Comparison of ENCODE assay signal across 11 cellular contexts in genomic region chr10:59970396-59971368, GRCh38.
DNase-seq lines count a peak whose midpoint lies in the region; ATAC-seq and TF ChIP-seq lines count a peak whose summit lies in the region.
"Had no signal": no experiment of that assay in that cellular context is flagged by ENCODE, and none has a peak within 500 bp of the region (broad histone marks: within the 10 kb centered on the region; RNA-seq: fewer than 3 reads in every experiment).

No MANE protein-coding gene starts in this region.

- CTCF ChIA-PET in WTC11 (lab: Charles Lee) = interaction anchor here (0.6 to 1.5 kb wide), 6 partner anchors 11 to 140 kb away, joined by 3 to 7 read pairs (median 4); partner anchors contain the start of gene CCDC6

- no peak overlapping the region for H3K4me3 Mint-ChIP-seq in WTC11
- H3K4me3 Mint-ChIP-seq: activated naive CD8-positive, alpha-beta T cell treated with anti-CD3 and anti-CD28 coated beads, Interleukin-2, amount 10 ng/mL, durations not matched to agents 7 days and 5 days; CD4-positive, alpha-beta memory T cell had no signal

- peaks cover 2% of the 10 kb centered on the region for H3K36me3 Mint-ChIP-seq in WTC11
- peaks cover 0 to 1% of the 10 kb centered on the region in 2 donors for H3K36me3 Mint-ChIP-seq in activated naive CD4-positive, alpha-beta T cell treated with anti-CD3 and anti-CD28 coated beads, Interleukin-2, amount 50 U/mL, for 72 hours
- H3K36me3 Mint-ChIP-seq: activated naive CD8-positive, alpha-beta T cell treated with anti-CD3 and anti-CD28 coated beads, Interleukin-2, amount 10 ng/mL, durations not matched to agents 7 days and 5 days; CD4-positive, alpha-beta memory T cell had no signal

- DNase-seq in GM20000 (ENCODE audit: low spot score) (peak; percentile 29), WTC11 (ENCODE audit: low spot score) (peak; percentile 35), superior temporal gyrus (ENCODE audit: extremely low spot score) (no peak), GDM1 (lab: John Stamatoyannopoulos, UW) (no peak)
- no peak for DNase-seq in activated naive CD4-positive, alpha-beta T cell treated with anti-CD3 and anti-CD28 coated beads, Interleukin-2, amount 50 U/mL, for 72 hours (ENCODE audit: low spot score in 2 of 2)
- DNase-seq: activated naive CD8-positive, alpha-beta T cell treated with anti-CD3 and anti-CD28 coated beads, Interleukin-2, amount 10 ng/mL, durations not matched to agents 7 days and 5 days; CD4-positive, alpha-beta memory T cell had no signal

- no peak overlapping the region for H3K27ac Mint-ChIP-seq in WTC11
- no peak overlapping the region for H3K27ac Mint-ChIP-seq in activated naive CD4-positive, alpha-beta T cell treated with anti-CD3 and anti-CD28 coated beads, Interleukin-2, amount 50 U/mL, for 72 hours
- H3K27ac Mint-ChIP-seq: activated naive CD8-positive, alpha-beta T cell treated with anti-CD3 and anti-CD28 coated beads, Interleukin-2, amount 10 ng/mL, durations not matched to agents 7 days and 5 days; CD4-positive, alpha-beta memory T cell had no signal

- peaks cover 5% of the 10 kb centered on the region for H3K9me3 Mint-ChIP-seq in WTC11
- peaks cover under 1 to 2% of the 10 kb centered on the region in 2 donors for H3K9me3 Mint-ChIP-seq in activated naive CD4-positive, alpha-beta T cell treated with anti-CD3 and anti-CD28 coated beads, Interleukin-2, amount 50 U/mL, for 72 hours

- H3K27me3 Mint-ChIP-seq in WTC11 (ENCODE audit: low read depth) = no peaks in the 10 kb centered on the region
- H3K27me3 Mint-ChIP-seq: CD4-positive, alpha-beta memory T cell had no signal

- POLR2A ChIA-PET in WTC11 (lab: Charles Lee) = interaction anchor here (1.8 kb wide), 1 partner anchor 62 kb away, joined by 6 read pairs; no protein-coding TSS in a partner anchor

- ATAC-seq in HG03108 (IDR thresholded peaks at IDR 0.05; ENCODE audit: unreplicated experiment) (peak; percentile 70), WTC11 (peak; percentile 95), GM21381 (IDR thresholded peaks at IDR 0.05; ENCODE audit: unreplicated experiment) (no peak)
- no peak for ATAC-seq in activated naive CD4-positive, alpha-beta T cell treated with anti-CD3 and anti-CD28 coated beads, Interleukin-2, amount 50 U/mL, for 72 hours
- ATAC-seq: HCT116 had no signal

- H3K4me1 Mint-ChIP-seq in WTC11 = peaks cover 16% of the 10 kb centered on the region
- H3K4me1 Mint-ChIP-seq: activated naive CD8-positive, alpha-beta T cell treated with anti-CD3 and anti-CD28 coated beads, Interleukin-2, amount 10 ng/mL, durations not matched to agents 7 days and 5 days; CD4-positive, alpha-beta memory T cell had no signal

- TF ChIP-seq CTCF in GM12873 (IDR thresholded peaks at IDR 0.05; ENCODE audit: insufficient read depth, low read depth, low read length, missing control alignments) (peak; percentile 19), GM20000 (IDR thresholded peaks at IDR 0.05; ENCODE audit: extremely low read depth, missing control alignments) (no peak), WTC11 (IDR thresholded peaks at IDR 0.05) (no peak)

TF ChIP-seq in WTC11, 78 proteins besides CTCF, POLR2A, EP300 and RAD21:
- TF ChIP-seq ZNF121 (CRISPR knock-in tag; IDR thresholded peaks at IDR 0.05) (no peak), NR3C1 (CRISPR knock-in tag; conservative IDR thresholded peaks at IDR 0.05; ENCODE audit: low read depth) (no peak), ARID4B (CRISPR knock-in tag; IDR thresholded peaks at IDR 0.05; ENCODE audit: borderline replicate concordance) (no peak), CREB1 (CRISPR knock-in tag; IDR thresholded peaks at IDR 0.05) (no peak), USF2 (CRISPR knock-in tag; IDR thresholded peaks at IDR 0.05) (no peak), FOXP1 (CRISPR knock-in tag; IDR thresholded peaks at IDR 0.05; ENCODE audit: borderline replicate concordance) (no peak), CREM (CRISPR knock-in tag; IDR thresholded peaks at IDR 0.05) (no peak), EMX1 (CRISPR knock-in tag; IDR thresholded peaks at IDR 0.05) (no peak), KAT7 (CRISPR knock-in tag; IDR thresholded peaks at IDR 0.05; ENCODE audit: borderline replicate concordance) (no peak), ZNF423 (CRISPR knock-in tag; IDR thresholded peaks at IDR 0.05) (no peak), AR (CRISPR knock-in tag; IDR thresholded peaks at IDR 0.05) (no peak), MYBL2 (CRISPR knock-in tag; IDR thresholded peaks at IDR 0.05) (no peak), ATF1 (CRISPR knock-in tag; IDR thresholded peaks at IDR 0.05) (no peak), ZNF232 (CRISPR knock-in tag; IDR thresholded peaks at IDR 0.05) (no peak), FOXJ3 (CRISPR knock-in tag; IDR thresholded peaks at IDR 0.05; ENCODE audit: borderline replicate concordance) (no peak), NR1H2 (CRISPR knock-in tag; IDR thresholded peaks at IDR 0.05) (no peak), PREB (CRISPR knock-in tag; IDR thresholded peaks at IDR 0.05; ENCODE audit: borderline replicate concordance) (no peak)

Comparison
In these comparisons a context has a peak if more than half of its experiments do, and no peak if none do; other contexts are left out.
1. DNase-seq: peak in GM20000 (single experiment) and WTC11 (single experiment); none in superior temporal gyrus (single experiment), GDM1 (single experiment) and activated naive CD4-positive, alpha-beta T cell treated with anti-CD3 and anti-CD28 coated beads, Interleukin-2, amount 50 U/mL, for 72 hours (0 of 2).
2. ATAC-seq: peak in HG03108 (single experiment) and WTC11 (single experiment); none in GM21381 (single experiment) and activated naive CD4-positive, alpha-beta T cell treated with anti-CD3 and anti-CD28 coated beads, Interleukin-2, amount 50 U/mL, for 72 hours (0 of 2).